Comparison of ENCODE assay signal across 13 cellular contexts in genomic region chr5:57986746-57987145, GRCh38.
A peak's percentile ranks its signal among the peaks of the same experiment; 100 is the strongest.
DNase-seq lines count a peak whose midpoint lies in the region; ATAC-seq, FAIRE-seq and TF ChIP-seq lines count a peak whose summit lies in the region.
"Had no signal": no experiment of that assay in that cellular context is flagged by ENCODE, and none has a peak within 500 bp of the region (broad histone marks: within the 10 kb centered on the region; RNA-seq: fewer than 3 reads in every experiment).

No MANE protein-coding gene starts in this region.

- H3K4me3 ChIP-seq in endodermal cell (ENCODE audit: low read length) (no peak overlapping the region), suprapubic skin (no peak overlapping the region)

- H3K27ac ChIP-seq in endodermal cell (ENCODE audit: low read depth, low read length): peak overlapping the region; percentile 21
- H3K27ac ChIP-seq in suprapubic skin: no peak overlapping the region
- H3K27ac ChIP-seq: KMS-11 had no signal

- H3K36me3 ChIP-seq in endodermal cell (ENCODE audit: control insufficient read depth, insufficient read depth, low read length): no peaks in the 10 kb centered on the region
- H3K36me3 ChIP-seq in suprapubic skin: no peaks in the 10 kb centered on the region

- H3K36me3 Mint-ChIP-seq in endodermal cell (ENCODE audit: low read depth): no peaks in the 10 kb centered on the region

- TF ChIP-seq POLR2A in suprapubic skin (IDR thresholded peaks at IDR 0.05): no peak

- no peak for FAIRE-seq in RCC 7860 (lab: Jason Lieb, UNC)
- FAIRE-seq: D721Med had no signal

- no peak for ATAC-seq in GM18867 (IDR thresholded peaks at IDR 0.05; ENCODE audit: unreplicated experiment)
- ATAC-seq: left colon had no signal

- TF ChIP-seq EP300 in suprapubic skin (IDR thresholded peaks at IDR 0.05): no peak

- H3K27me3 ChIP-seq in endodermal cell (ENCODE audit: control insufficient read depth, insufficient read depth, low read length, poor library complexity, severe bottlenecking) (peaks cover 11% of the 10 kb centered on the region), suprapubic skin (no peaks in the 10 kb centered on the region)

- peaks cover 11% of the 10 kb centered on the region for H3K4me1 Mint-ChIP-seq in endodermal cell

- H3K4me3 Mint-ChIP-seq in endodermal cell: no peak overlapping the region

- H3K9me3 ChIP-seq in endodermal cell (ENCODE audit: control insufficient read depth, low read length) (no peaks in the 10 kb centered on the region), suprapubic skin (no peaks in the 10 kb centered on the region)

- H3K4me1 ChIP-seq in endodermal cell (ENCODE audit: control insufficient read depth, insufficient read depth, low read length): peaks cover 6% of the 10 kb centered on the region
- H3K4me1 ChIP-seq in suprapubic skin: peaks cover 9% of the 10 kb centered on the region

- H3K9me3 Mint-ChIP-seq in endodermal cell: no peaks in the 10 kb centered on the region

- TF ChIP-seq CTCF in endodermal cell (conservative IDR thresholded peaks at IDR 0.05) (no peak), suprapubic skin (IDR thresholded peaks at IDR 0.05) (no peak)

- H3K27me3 Mint-ChIP-seq in endodermal cell (ENCODE audit: insufficient read depth): peaks cover 7% of the 10 kb centered on the region

- H3K27ac Mint-ChIP-seq in endodermal cell: no peak overlapping the region

- DNase-seq in EL (peak; percentile 24), RCC 7860 (ENCODE audit: low spot score) (peak; percentile 43), endodermal cell (no peak), occipital lobe (lab: John Stamatoyannopoulos, UW) (peak; percentile 54), AML-193 (lab: John Stamatoyannopoulos, UW) (no peak), suprapubic skin (ENCODE audit: low spot score in 2 of 2) (no peak)
- DNase-seq in stimulated activated CD4-positive, alpha-beta T cell treated with anti-CD3 and anti-CD28 coated beads, Interleukin-1b, Interleukin-23, amount 100 ng/mL, for 48 hours: no peak
- DNase-seq: erythroblast; left colon; stimulated activated CD4-positive, alpha-beta T cell treated with anti-CD3 and anti-CD28 coated beads, Interleukin-4, amount 100 ng/mL, for 24 hours had no signal

- H3K9ac ChIP-seq in endodermal cell (ENCODE audit: extremely low read depth, low read length, poor library complexity, severe bottlenecking): no peak overlapping the region
- H3K9ac ChIP-seq: KMS-11 had no signal

Comparison
In these comparisons a context has a peak if more than half of its experiments do, and no peak if none do; other contexts are left out.
1. DNase-seq: peak in EL (single experiment), RCC 7860 (single experiment) and occipital lobe (single experiment); none in endodermal cell (single experiment), AML-193 (0 of 2), suprapubic skin (0 of 2) and stimulated activated CD4-positive, alpha-beta T cell treated with anti-CD3 and anti-CD28 coated beads, Interleukin-1b, Interleukin-23, amount 100 ng/mL, for 48 hours (single experiment).